1 cellular context compared by ENCODE assay signal in the genomic region with DNA sequence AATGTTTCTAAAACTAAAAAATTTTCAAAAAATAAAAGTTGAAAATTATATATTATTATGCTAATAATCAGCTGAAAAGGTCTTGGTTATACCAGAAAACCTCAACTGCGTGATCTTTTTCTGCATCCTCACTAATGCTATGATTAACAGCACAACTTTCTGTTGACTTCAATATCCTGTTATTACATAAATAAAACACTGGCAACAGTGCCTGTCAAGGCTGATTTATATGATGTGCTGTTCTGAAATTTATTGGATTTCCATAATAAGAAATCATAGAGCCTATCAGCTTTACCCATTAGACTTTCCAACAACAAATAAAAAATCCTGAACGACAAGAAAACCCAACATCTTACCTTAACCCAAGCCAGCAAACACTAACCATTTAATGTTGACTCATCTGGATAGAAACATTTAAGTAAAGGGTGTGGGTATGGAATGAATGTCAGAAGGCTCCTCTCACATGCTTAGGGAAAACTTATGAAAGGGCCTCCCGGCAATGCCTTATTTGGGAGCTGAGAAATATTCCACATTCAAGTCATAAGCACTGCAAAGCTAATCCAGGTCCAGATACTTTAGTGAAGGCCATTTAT.
TF ChIP-seq lines count a peak whose summit lies in the region.

No MANE protein-coding gene starts in this region.

TF ChIP-seq in HEK293T, 16 proteins besides CTCF, POLR2A, EP300 and RAD21:
- TF ChIP-seq L3MBTL2 (conservative IDR thresholded peaks at IDR 0.05): no peak
- TF ChIP-seq, protein P1, sequence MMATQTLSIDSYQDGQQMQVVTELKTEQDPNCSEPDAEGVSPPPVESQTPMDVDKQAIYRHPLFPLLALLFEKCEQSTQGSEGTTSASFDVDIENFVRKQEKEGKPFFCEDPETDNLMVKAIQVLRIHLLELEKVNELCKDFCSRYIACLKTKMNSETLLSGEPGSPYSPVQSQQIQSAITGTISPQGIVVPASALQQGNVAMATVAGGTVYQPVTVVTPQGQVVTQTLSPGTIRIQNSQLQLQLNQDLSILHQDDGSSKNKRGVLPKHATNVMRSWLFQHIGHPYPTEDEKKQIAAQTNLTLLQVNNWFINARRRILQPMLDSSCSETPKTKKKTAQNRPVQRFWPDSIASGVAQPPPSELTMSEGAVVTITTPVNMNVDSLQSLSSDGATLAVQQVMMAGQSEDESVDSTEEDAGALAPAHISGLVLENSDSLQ (IDR thresholded peaks at IDR 0.05): peak; percentile 63; the same call in 1 of the 2 replicates
TF ChIP-seq in HEK293T: peak in this region for 1.
